Comparison of ENCODE assay signal across 19 cellular contexts in the genomic region with DNA sequence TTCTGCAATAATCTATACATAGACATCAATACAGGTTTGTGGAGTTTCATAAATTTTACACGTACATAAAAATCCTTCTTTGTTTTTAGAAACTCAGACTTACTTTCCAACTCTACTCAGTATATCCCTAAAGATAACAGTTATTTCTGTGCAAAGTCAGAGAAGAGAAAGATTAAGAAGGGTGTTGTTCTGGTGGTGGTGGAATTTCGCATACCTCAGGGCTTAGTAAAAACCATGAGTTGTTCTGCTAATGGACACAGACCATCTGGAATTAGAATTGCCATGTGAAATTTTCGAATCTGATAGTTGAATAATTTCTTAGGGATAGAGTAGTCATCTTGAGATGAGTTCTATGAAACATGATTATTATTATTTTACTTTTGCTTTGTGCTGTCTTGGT.
DNase-seq lines count a peak whose midpoint lies in the region; ATAC-seq and TF ChIP-seq lines count a peak whose summit lies in the region.
"Had no signal": no experiment of that assay in that cellular context is flagged by ENCODE, and none has a peak within 500 bp of the region (broad histone marks: within the 10 kb centered on the region; RNA-seq: fewer than 3 reads in every experiment).

No MANE protein-coding gene starts in this region.

- H3K27me3 Mint-ChIP-seq in osteocyte (ENCODE audit: unreplicated experiment): no peaks in the 10 kb centered on the region
- H3K27me3 Mint-ChIP-seq: brain, progenitor cell of endocrine pancreas, T-cell had no signal

- no peaks in the 10 kb centered on the region for H3K79me2 ChIP-seq in MM.1S (ENCODE audit: low read length)

- H3K4me3 Mint-ChIP-seq in osteocyte (ENCODE audit: unreplicated experiment): no peak overlapping the region
- H3K4me3 Mint-ChIP-seq: activated T-cell treated with anti-CD3 and anti-CD28 coated beads, Interleukin-2, amount 50 U/mL, for 4 hours; brain; H9; T-cell had no signal

- intact Hi-C loops in breast epithelium (cut with DNase I; ENCODE audit: low total_unique reads): no loop called here

- H3K9ac ChIP-seq in MM.1S (ENCODE audit: low read length): no peak overlapping the region

- H3K9me3 ChIP-seq in SJCRH30 (replicated peaks) (no peaks in the 10 kb centered on the region), MM.1S (replicated peaks; ENCODE audit: insufficient read depth, low read length) (no peaks in the 10 kb centered on the region), breast epithelium (no peaks in the 10 kb centered on the region)
- H3K9me3 ChIP-seq: MG63 had no signal

- no peaks in the 10 kb centered on the region for H3K9me3 Mint-ChIP-seq in osteocyte (ENCODE audit: unreplicated experiment)
- H3K9me3 Mint-ChIP-seq: activated T-cell treated with anti-CD3 and anti-CD28 coated beads, Interleukin-2, amount 50 U/mL, for 4 hours; brain; H9; T-cell had no signal

- H3F3A ChIP-seq in MM.1S (ENCODE audit: insufficient read depth, low read length): no peaks in the 10 kb centered on the region

- peak overlapping the region; percentile 77 for H3K27ac Mint-ChIP-seq in osteocyte (ENCODE audit: unreplicated experiment)
- H3K27ac Mint-ChIP-seq: progenitor cell of endocrine pancreas, T-cell had no signal

- DNase-seq in BJ (ENCODE audit: low read depth) (peak; percentile 60), SJCRH30 (peak; percentile 16 to 45), fibroblast of mammary gland (ENCODE audit: low read depth) (peak; percentile 86), osteocyte (ENCODE audit: extremely low spot score, unreplicated experiment) (no peak), MM.1S (no peak), breast epithelium (ENCODE audit: low spot score in 2 of 2) (no peak)
- DNase-seq: activated CD4-positive, alpha-beta T cell treated with anti-CD3 and anti-CD28 coated beads for 4 hours; activated T-cell treated with anti-CD3 and anti-CD28 coated beads, Interleukin-2, amount 50 U/mL, for 4 hours; GF-D8; H9; NCI-H2081 treated with DMSO at 0.1 percent for 48 hours; stimulated activated CD4-positive, alpha-beta T cell treated with anti-CD3 and anti-CD28 coated beads, Interleukin-2, amount 100 ng/mL, for 24 hours; T-cell had no signal

- no peaks in the 10 kb centered on the region for H3K36me3 Mint-ChIP-seq in osteocyte (ENCODE audit: unreplicated experiment)

- H3K9me2 ChIP-seq in MM.1S (replicated peaks; ENCODE audit: insufficient read depth, low read length): no peaks in the 10 kb centered on the region

- H3K27ac ChIP-seq in SJCRH30: peak overlapping the region; percentile 36
- no peak overlapping the region for H3K27ac ChIP-seq in MM.1S (ENCODE audit: low read length)
- no peak overlapping the region for H3K27ac ChIP-seq in breast epithelium
- H3K27ac ChIP-seq: C4-2B had no signal

- no peak overlapping the region for H2AFZ ChIP-seq in MM.1S (ENCODE audit: low read length)

- no peak overlapping the region for H3K4me2 ChIP-seq in MM.1S (ENCODE audit: low read depth, low read length)

- H3K27me3 ChIP-seq in BJ (ENCODE audit: control insufficient read depth, insufficient read depth, low read length) (no peaks in the 10 kb centered on the region), SJCRH30 (no peaks in the 10 kb centered on the region), MM.1S (replicated peaks; ENCODE audit: insufficient read depth, low read length) (no peaks in the 10 kb centered on the region), breast epithelium (no peaks in the 10 kb centered on the region)
- H3K27me3 ChIP-seq: MG63 had no signal

- H3K4me1 Mint-ChIP-seq in osteocyte (ENCODE audit: unreplicated experiment): peaks cover 20% of the 10 kb centered on the region
- H3K4me1 Mint-ChIP-seq: T-cell had no signal

- POLR2A ChIA-PET in BJ (lab: Charles Lee): interaction anchor here (0.6 kb wide), 2 partner anchors 13 to 37 kb away, joined by 3 read pairs; no protein-coding TSS in a partner anchor

- TF ChIP-seq CTCF in BJ (IDR thresholded peaks at IDR 0.05; ENCODE audit: insufficient read depth, low read depth, low read length) (no peak), fibroblast of mammary gland (conservative IDR thresholded peaks at IDR 0.05; ENCODE audit: control insufficient read depth, insufficient read depth, low read depth, low read length) (no peak), osteocyte (IDR thresholded peaks at IDR 0.05) (no peak), MM.1S (IDR thresholded peaks at IDR 0.05; ENCODE audit: low read length) (no peak), breast epithelium (IDR thresholded peaks at IDR 0.05) (no peak)

- H3K36me3 ChIP-seq in BJ (ENCODE audit: control insufficient read depth, insufficient read depth, low read length) (peaks cover 1% of the 10 kb centered on the region; the same call in 1 of the 2 replicates), SJCRH30 (no peaks in the 10 kb centered on the region; the same call in 1 of the 2 replicates), MM.1S (replicated peaks; ENCODE audit: insufficient read depth, low read length) (no peaks in the 10 kb centered on the region), breast epithelium (no peaks in the 10 kb centered on the region)
- H3K36me3 ChIP-seq: MG63 had no signal

- H3K4me1 ChIP-seq in SJCRH30 (peaks cover 19% of the 10 kb centered on the region), MM.1S (ENCODE audit: low read length) (no peaks in the 10 kb centered on the region), breast epithelium (no peaks in the 10 kb centered on the region)

- no peak overlapping the region for H3K4me3 ChIP-seq in BJ (ENCODE audit: low read depth, low read length)
- H3K4me3 ChIP-seq in SJCRH30: no peak overlapping the region
- no peak overlapping the region for H3K4me3 ChIP-seq in fibroblast of mammary gland (ENCODE audit: control insufficient read depth, low read depth, low read length)
- H3K4me3 ChIP-seq in MM.1S (ENCODE audit: low read length): no peak overlapping the region
- no peak overlapping the region for H3K4me3 ChIP-seq in breast epithelium
- H3K4me3 ChIP-seq: MG63 had no signal

- TF ChIP-seq POLR2A in breast epithelium (IDR thresholded peaks at IDR 0.05): no peak

- CTCF ChIA-PET in BJ (lab: Yijun Ruan, JAX): interaction anchor here (0.9 kb wide), 1 partner anchor 14 kb away, joined by 3 read pairs; no protein-coding TSS in a partner anchor

- no peaks in the 10 kb centered on the region for H4K20me1 ChIP-seq in MM.1S (ENCODE audit: insufficient read depth, low read length)

- ATAC-seq in HG02642 (IDR thresholded peaks at IDR 0.05; ENCODE audit: poor library complexity, unreplicated experiment) (no peak), GM21737 (IDR thresholded peaks at IDR 0.05; ENCODE audit: unreplicated experiment) (no peak)
- ATAC-seq: activated T-cell treated with anti-CD3 and anti-CD28 coated beads, Interleukin-2, amount 50 U/mL, for 4 hours; T-cell had no signal

Comparison
In these comparisons a context has a peak if more than half of its experiments do, and no peak if none do; other contexts are left out.
1. DNase-seq: peak in BJ (single experiment), SJCRH30 (2 of 2) and fibroblast of mammary gland (single experiment); none in osteocyte (single experiment), MM.1S (single experiment) and breast epithelium (0 of 2).